In genomic region chr4:2250003-2250763, GRCh38 we compare ENCODE assay signal across 14 cellular contexts. TPM values are rescaled to one million over a fixed set of nuclear protein-coding genes. Genes with fewer than 3 reads are reported as not detected.
A peak's percentile ranks its signal among the peaks of the same experiment; 100 is the strongest.
DNase-seq lines count a peak whose midpoint lies in the region; ATAC-seq and TF ChIP-seq lines count a peak whose summit lies in the region.
"Had no signal": no experiment of that assay in that cellular context is flagged by ENCODE, and none has a peak within 500 bp of the region (broad histone marks: within the 10 kb centered on the region; RNA-seq: fewer than 3 reads in every experiment).

No MANE protein-coding gene starts in this region.

- H3K4me3 Mint-ChIP-seq in H9 = no peak overlapping the region

- no peak for TF ChIP-seq CTCF in left ventricle myocardium inferior (IDR thresholded peaks at IDR 0.05; ENCODE audit: borderline replicate concordance)
- no peak for TF ChIP-seq CTCF in esophagus muscularis mucosa (IDR thresholded peaks at IDR 0.05)
- TF ChIP-seq CTCF in H9 (conservative IDR thresholded peaks at IDR 0.05) = no peak

- H2BK15ac ChIP-seq in H9 (ENCODE audit: low read depth, low read length) = no peak overlapping the region

- no peak overlapping the region for H2BK120ac ChIP-seq in H9 (ENCODE audit: low read depth, low read length, poor library complexity, severe bottlenecking)

- peak; percentile 55 for DNase-seq in Right ventricle myocardium inferior (ENCODE audit: missing footprints)
- no peak for DNase-seq in left ventricle myocardium inferior
- DNase-seq in GM19238 (ENCODE audit: insufficient read length, low spot score) = peak; percentile 0
- DNase-seq in esophagus muscularis mucosa (ENCODE audit: extremely low spot score) = peak; percentile 60
- peak; percentile 16 for DNase-seq in stimulated activated CD8-positive, alpha-beta memory T cell treated with anti-CD3 and anti-CD28 coated beads, Interleukin-4, amount 100 ng/mL, for 48 hours
- no peak for DNase-seq in H9
- no peak for DNase-seq in hypothalamus (lab: John Stamatoyannopoulos, UW)
- DNase-seq: AML-193, left colon, NCI-H1436 treated with DMSO at 0.1 percent for 48 hours, NCI-H446, T-helper 9 cell had no signal

- no peak overlapping the region for H4K8ac ChIP-seq in H9 (replicated peaks; ENCODE audit: insufficient read length, low read depth, low read length)

- H3K27me3 ChIP-seq in left ventricle myocardium inferior (ENCODE audit: low read depth) = no peaks in the 10 kb centered on the region
- no peaks in the 10 kb centered on the region for H3K27me3 ChIP-seq in esophagus muscularis mucosa
- H3K27me3 ChIP-seq in H9 (ENCODE audit: insufficient read depth, low read length) = no peaks in the 10 kb centered on the region
- H3K27me3 ChIP-seq: SJCRH30 had no signal

- no peak overlapping the region for H4K91ac ChIP-seq in H9 (ENCODE audit: insufficient read length, low read depth, low read length)

- H4K5ac ChIP-seq in H9 (ENCODE audit: insufficient read length, low read depth, low read length) = no peak overlapping the region

- H3K4ac ChIP-seq in H9 (ENCODE audit: low read depth, low read length) = no peak overlapping the region

- no peak overlapping the region for H3K9ac ChIP-seq in H9 (ENCODE audit: extremely low read depth, insufficient read length, low read length)

- no peak for TF ChIP-seq EP300 in esophagus muscularis mucosa (IDR thresholded peaks at IDR 0.05)

- H4K20me1 ChIP-seq in H9 (ENCODE audit: control insufficient read depth, insufficient read depth, insufficient read length) = no peaks in the 10 kb centered on the region

- peaks cover 0 to 7% of the 10 kb centered on the region in 2 experiments; a peak in 2 of 4 replicates for H3K4me1 Mint-ChIP-seq in H9

- H3K27me3 Mint-ChIP-seq in H9 (ENCODE audit: low read depth) = no peaks in the 10 kb centered on the region

- intact Hi-C loops in Right ventricle myocardium inferior (cut with DNase I) (no loop called here), left ventricle myocardium inferior (cut with micrococcal nuclease) (no loop called here), esophagus muscularis mucosa (cut with DNase I) (no loop called here)

- no peaks in the 10 kb centered on the region for H3K79me1 ChIP-seq in H9 (ENCODE audit: insufficient read depth, low read depth, low read length, poor library complexity, severe bottlenecking)

- H3K4me2 ChIP-seq in H9 (ENCODE audit: insufficient read depth, insufficient read length, low read length) = no peak overlapping the region

- H3K36me3 ChIP-seq in left ventricle myocardium inferior (peaks cover 74% of the 10 kb centered on the region), esophagus muscularis mucosa (peaks cover 43 to 88% (median 85%) of the 10 kb centered on the region in 4 donors)
- H3K36me3 ChIP-seq: SJCRH30 had no signal

- ATAC-seq in Right ventricle myocardium inferior (no peak), GM19023 (IDR thresholded peaks at IDR 0.05; ENCODE audit: unreplicated experiment) (no peak)
- ATAC-seq: left colon had no signal

- H3K4me1 ChIP-seq in left ventricle myocardium inferior (peaks cover 41% of the 10 kb centered on the region), esophagus muscularis mucosa (peaks cover 15 to 31% (median 20%) of the 10 kb centered on the region in 4 donors), H9 (ENCODE audit: insufficient read depth, low read length) (no peaks in the 10 kb centered on the region)
- H3K4me1 ChIP-seq: SJCRH30 had no signal

- H3T11ph ChIP-seq in H9 (ENCODE audit: low read length) = no peak overlapping the region

- H3K9me3 Mint-ChIP-seq in H9 = peaks cover 0 to 5% of the 10 kb centered on the region in 2 experiments; a peak in 2 of 5 replicates

- H3K18ac ChIP-seq in H9 (ENCODE audit: insufficient read length, low read depth, low read length) = no peak overlapping the region

- H2BK5ac ChIP-seq in H9 (ENCODE audit: insufficient read length, low read length) = no peak overlapping the region

- H2AK5ac ChIP-seq in H9 (ENCODE audit: insufficient read length, low read length) = no peak overlapping the region

- 83% methylated on average over 15 of the region's 31 CpGs for WGBS in esophagus muscularis mucosa
- no CpG with 5 or more reads among the region's 31 CpGs for WGBS in H9 (ENCODE audit: extremely low coverage, insufficient read length, low lambda C conversion rate)

- H3K27ac ChIP-seq in left ventricle myocardium inferior (replicated peaks) (no peak overlapping the region), esophagus muscularis mucosa (replicated peaks in 1 of 4) (no peak overlapping the region), H9 (ENCODE audit: insufficient read length, low read depth, low read length) (no peak overlapping the region)
- H3K27ac ChIP-seq: SJCRH30 had no signal

- no peak overlapping the region for H3K23ac ChIP-seq in H9 (ENCODE audit: insufficient read length, low read depth, low read length)

- H2AFZ ChIP-seq in H9 (ENCODE audit: low read length) = no peak overlapping the region

- H3K36me3 Mint-ChIP-seq in H9 (ENCODE audit: insufficient read depth in 1 of 3, low read depth in 3 of 3) = peaks cover 5 to 18% (median 12%) of the 10 kb centered on the region in 3 experiments; a peak in 5 of 7 replicates

- H2BK20ac ChIP-seq in H9 (ENCODE audit: low read depth, low read length, poor library complexity, severe bottlenecking) = no peak overlapping the region

- no peak overlapping the region for H3K4me3 ChIP-seq in left ventricle myocardium inferior
- H3K4me3 ChIP-seq in esophagus muscularis mucosa = no peak overlapping the region
- H3K4me3 ChIP-seq: SJCRH30 had no signal

- TF ChIP-seq POLR2A in esophagus muscularis mucosa (IDR thresholded peaks at IDR 0.05; ENCODE audit: low read depth) = no peak

- no peak overlapping the region for H3K56ac ChIP-seq in H9 (ENCODE audit: insufficient read length, low read depth, low read length)

- H3K23me2 ChIP-seq in H9 (ENCODE audit: insufficient read length, low read depth, low read length, poor library complexity, severe bottlenecking) = no peaks in the 10 kb centered on the region

- no peaks in the 10 kb centered on the region for H3K79me2 ChIP-seq in H9 (ENCODE audit: insufficient read depth, low read length)

- H3K9me3 ChIP-seq in left ventricle myocardium inferior (replicated peaks) (no peaks in the 10 kb centered on the region), esophagus muscularis mucosa (no peaks in the 10 kb centered on the region), H9 (ENCODE audit: control insufficient read depth, low read depth, low read length) (no peaks in the 10 kb centered on the region)
- H3K9me3 ChIP-seq: SJCRH30 had no signal

- no peak overlapping the region for H3K14ac ChIP-seq in H9 (ENCODE audit: insufficient read depth, low read length)

- no peak overlapping the region for H2BK12ac ChIP-seq in H9 (ENCODE audit: insufficient read length, low read depth, low read length)

- no peak overlapping the region for H3K27ac Mint-ChIP-seq in H9

RNA-seq across cellular contexts. Expression of gene HAUS3, which starts 8.3 kb away (rescaled TPM):
- 7.7 TPM for total RNA-seq in Right ventricle myocardium inferior
- total RNA-seq in left ventricle myocardium inferior = 6.4 TPM
- 10 to 100 TPM in 3 of 4 donors, 1 to 10 TPM in 1; 9.9 to 14.1 (median 11.3) TPM for total RNA-seq in esophagus muscularis mucosa
- total RNA-seq in H9 (2021) = 18.0 and 19.1 TPM in 2 replicates

RNA-seq across cellular contexts. Expression of gene POLN, which starts 8.3 kb away (rescaled TPM):
- total RNA-seq in Right ventricle myocardium inferior (2.0 TPM), left ventricle myocardium inferior (2.2 TPM), esophagus muscularis mucosa (1 to 10 TPM; 1.2 to 3.3 (median 2.7) TPM), H9 (2021) (0.74 and 1.5 TPM in 2 replicates)

RNA-seq across cellular contexts. Expression of gene MXD4, which starts 11.7 kb away (rescaled TPM):
- total RNA-seq in Right ventricle myocardium inferior = 36.0 TPM
- total RNA-seq in left ventricle myocardium inferior = 40.4 TPM
- 10 to 100 TPM; 38.8 to 86.4 (median 59.2) TPM for total RNA-seq in esophagus muscularis mucosa
- 24.1 and 25.4 TPM in 2 replicates for total RNA-seq in H9 (2021)

Comparison
In these comparisons a context has a peak if more than half of its experiments do, and no peak if none do; other contexts are left out.
1. DNase-seq: peak in Right ventricle myocardium inferior (single experiment), GM19238 (single experiment), esophagus muscularis mucosa (single experiment) and stimulated activated CD8-positive, alpha-beta memory T cell treated with anti-CD3 and anti-CD28 coated beads, Interleukin-4, amount 100 ng/mL, for 48 hours (single experiment); none in left ventricle myocardium inferior (single experiment), H9 (single experiment) and hypothalamus (0 of 51).